In the genomic region with DNA sequence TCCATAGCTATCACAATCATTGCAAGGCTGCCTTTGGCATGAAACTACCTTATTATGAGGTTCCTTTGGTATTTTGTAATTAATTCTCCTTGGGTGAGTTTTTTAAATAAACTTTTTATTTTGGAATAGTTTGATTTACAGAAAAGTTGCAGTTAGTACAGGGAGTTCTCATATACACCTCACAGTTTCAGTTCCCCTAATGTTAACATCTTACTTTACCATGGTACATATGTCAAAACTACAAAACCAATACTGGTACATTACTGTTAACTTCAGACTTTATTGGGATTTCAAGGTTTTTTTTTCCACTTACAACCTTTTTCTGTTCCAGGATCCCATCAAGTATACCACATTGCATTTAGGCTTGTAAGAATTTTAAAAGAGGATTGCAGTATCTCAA, we compare ENCODE assay signal across 25 cellular contexts. TPM values are rescaled to one million over a fixed set of nuclear protein-coding genes. Genes with fewer than 3 reads are reported as not detected.
"Had no signal": no experiment of that assay in that cellular context is flagged by ENCODE, and none has a peak within 500 bp of the region (broad histone marks: within the 10 kb centered on the region; RNA-seq: fewer than 3 reads in every experiment).

No MANE protein-coding gene starts in this region.

- H3K36me3 ChIP-seq: gastroesophageal sphincter, neutrophil, right lobe of liver, thoracic aorta, tibial nerve, upper lobe of left lung had no signal

- H3K4me1 ChIP-seq: esophagus muscularis mucosa, foreskin keratinocyte, gastroesophageal sphincter, heart left ventricle, left lung, parathyroid adenoma, right lobe of liver, tibial nerve, upper lobe of left lung had no signal

- H3K9me3 ChIP-seq: esophagus muscularis mucosa, gastroesophageal sphincter, heart left ventricle, left lung, mucosa of descending colon, neutrophil, right lobe of liver, thoracic aorta, tibial nerve, upper lobe of left lung had no signal

- H3K27ac ChIP-seq: esophagus muscularis mucosa, foreskin keratinocyte, gastroesophageal sphincter, heart left ventricle, hepatocyte, left lung, neutrophil, parathyroid adenoma, right lobe of liver, thoracic aorta, tibial nerve, upper lobe of left lung had no signal

- H3K4me2 ChIP-seq: hepatocyte had no signal

- DNase-seq: dermis blood vessel endothelial cell; effector memory CD4-positive, alpha-beta T cell; foreskin keratinocyte; heart left ventricle; left cardiac atrium; left lung; mesenchymal stem cell; mucosa of descending colon; naive B cell; right lobe of liver; small intestine; stimulated activated CD4-positive, alpha-beta T cell treated with anti-CD3 and anti-CD28 coated beads, Interleukin-15, amount 100 ng/mL, for 24 hours; stimulated activated CD4-positive, alpha-beta T cell treated with anti-CD3 and anti-CD28 coated beads, Interleukin-2, amount 100 ng/mL, for 48 hours; stimulated activated naive B cell treated with anti-CD40 and anti-IgM and Interleukin-4, amounts not matched to agents 10 μg/mL and 1 μg/mL and 100 μg/mL, for 72 hours; upper lobe of left lung had no signal

- H3K79me2 ChIP-seq: parathyroid adenoma had no signal

- ATAC-seq: foreskin keratinocyte; gastroesophageal sphincter; heart left ventricle; left cardiac atrium; left lung; mucosa of descending colon; natural killer cell treated with Interleukin-12 subunit alpha and Interleukin-12 subunit beta and Interleukin-15 and Interleukin-18, amount 100 ng/mL, for 72 hours; right lobe of liver had no signal

- H3K4me3 ChIP-seq: esophagus muscularis mucosa, gastroesophageal sphincter, heart left ventricle, hepatocyte, left lung, mucosa of descending colon, right lobe of liver, thoracic aorta, tibial nerve, upper lobe of left lung had no signal

- H2AFZ ChIP-seq: hepatocyte, parathyroid adenoma had no signal

- FAIRE-seq: endothelial cell of umbilical vein, small intestine, urothelium cell line had no signal

RNA-seq across cellular contexts. Expression of a gene that starts 52.0 kb away (rescaled TPM):
- total RNA-seq: foreskin keratinocyte; natural killer cell treated with Interleukin-12 subunit alpha and Interleukin-12 subunit beta and Interleukin-15 and Interleukin-18, amount 100 ng/mL, for 72 hours had no signal
